15 cellular contexts compared by ENCODE assay signal in genomic region chr5:142529626-142530278, GRCh38.
A peak's percentile ranks its signal among the peaks of the same experiment; 100 is the strongest.
DNase-seq lines count a peak whose midpoint lies in the region; ATAC-seq, FAIRE-seq and TF ChIP-seq lines count a peak whose summit lies in the region.
"Had no signal": no experiment of that assay in that cellular context is flagged by ENCODE, and none has a peak within 500 bp of the region (broad histone marks: within the 10 kb centered on the region; RNA-seq: fewer than 3 reads in every experiment).

No MANE protein-coding gene starts in this region.

- H3K36me3 Mint-ChIP-seq in Calu3 (ENCODE audit: insufficient read depth, unreplicated experiment): peaks cover 6% of the 10 kb centered on the region
- H3K36me3 Mint-ChIP-seq in CD4-positive, alpha-beta T cell (ENCODE audit: low read depth): no peaks in the 10 kb centered on the region

- FAIRE-seq in bronchial epithelial cell (lab: Jason Lieb, UNC): peak; percentile 87

- intact Hi-C loops in Calu3 (cut with micrococcal nuclease; ENCODE audit: unreplicated experiment) (loop anchor here (5.0 kb wide), 1 partner anchor 82 kb away; no protein-coding TSS in a partner anchor), mucosa of descending colon (cut with DNase I, micrococcal nuclease) (no loop called here)
- intact Hi-C loops in CD4-positive, alpha-beta T cell (cut with DNase I, micrococcal nuclease): no loop called here

- H3K9me3 ChIP-seq in mucosa of descending colon: no peaks in the 10 kb centered on the region
- H3K9me3 ChIP-seq in CD4-positive, alpha-beta T cell (ENCODE audit: control insufficient read depth, low read length): peaks cover 2% of the 10 kb centered on the region

- no peaks in the 10 kb centered on the region for H3K4me1 ChIP-seq in mucosa of descending colon (ENCODE audit: low read depth)

- TF ChIP-seq POLR2A in GM18505 (IDR thresholded peaks at IDR 0.05; ENCODE audit: borderline replicate concordance, extremely low read depth, insufficient read depth, insufficient read length): no peak

- H3K9me3 Mint-ChIP-seq in Calu3 (ENCODE audit: low read depth, unreplicated experiment): peaks cover 5% of the 10 kb centered on the region
- peaks cover under 1% of the 10 kb centered on the region for H3K9me3 Mint-ChIP-seq in CD4-positive, alpha-beta T cell

- H3K36me3 ChIP-seq in bronchial epithelial cell (ENCODE audit: control insufficient read depth, insufficient read depth, low read length): no peaks in the 10 kb centered on the region
- no peaks in the 10 kb centered on the region for H3K36me3 ChIP-seq in mucosa of descending colon (ENCODE audit: low read depth)
- H3K36me3 ChIP-seq: BLaER1 had no signal

- CTCF ChIA-PET in Calu3 (lab: Charles Lee): interaction anchor here (0.5 kb wide), 1 partner anchor 363 kb away, joined by 4 read pairs; no protein-coding TSS in a partner anchor
- CTCF ChIA-PET in CD4-positive, alpha-beta T cell (lab: Charles Lee): no interaction called here

- H3K4me3 ChIP-seq in bronchial epithelial cell (ENCODE audit: low read depth, low read length): no peak overlapping the region
- no peak overlapping the region for H3K4me3 ChIP-seq in mucosa of descending colon
- H3K4me3 ChIP-seq: BLaER1 had no signal

- TF ChIP-seq CTCF in Calu3 (IDR thresholded peaks at IDR 0.05; ENCODE audit: unreplicated experiment): no peak
- TF ChIP-seq CTCF in bronchial epithelial cell (IDR thresholded peaks at IDR 0.05; ENCODE audit: insufficient read depth, low read length, severe bottlenecking): no peak
- no peak for TF ChIP-seq CTCF in mucosa of descending colon (IDR thresholded peaks at IDR 0.05)
- TF ChIP-seq CTCF in CD4-positive, alpha-beta T cell (IDR thresholded peaks at IDR 0.05): no peak

- H3K27ac ChIP-seq in CD4-positive, alpha-beta T cell (ENCODE audit: low read depth, low read length): no peak overlapping the region
- H3K27ac ChIP-seq: BLaER1 had no signal

- DNase-seq in Calu3 (peak; percentile 48), M059J (ENCODE audit: low read depth) (peak; percentile 87), bronchial epithelial cell (ENCODE audit: low read depth) (peak; percentile 99), mucosa of descending colon (no peak), DMS 273 (lab: John Stamatoyannopoulos, UW; ENCODE audit: unreplicated experiment) (no peak)
- no peak for DNase-seq in stimulated activated CD4-positive, alpha-beta T cell treated with anti-CD3 and anti-CD28 coated beads, Interleukin-15, amount 100 ng/mL, for 24 hours
- no peak for DNase-seq in CD4-positive, alpha-beta T cell
- DNase-seq: activated CD4-positive, alpha-beta T cell treated with anti-CD3 and anti-CD28 coated beads, Interleukin-2, amount 50 U/mL, for 4 hours; activated effector memory CD4-positive, alpha-beta T cell treated with anti-CD3 and anti-CD28 coated beads, Interleukin-2, amount 50 U/mL, for 16 hours; Karpas-422; retina; stimulated activated CD4-positive, alpha-beta T cell treated with anti-CD3 and anti-CD28 coated beads, Interleukin-4, amount 100 ng/mL, for 24 hours; stimulated activated naive CD4-positive, alpha-beta T cell treated with Interleukin-2 at 50 U/mL for 16 hours had no signal

- peak overlapping the region; percentile 1 for H3K4me3 Mint-ChIP-seq in Calu3 (ENCODE audit: low read depth, unreplicated experiment)
- H3K4me3 Mint-ChIP-seq in CD4-positive, alpha-beta T cell: no peak overlapping the region

- peak overlapping the region; percentile 46 for H3K27ac Mint-ChIP-seq in Calu3 (ENCODE audit: unreplicated experiment)
- no peak overlapping the region for H3K27ac Mint-ChIP-seq in CD4-positive, alpha-beta T cell

- H3K4me1 Mint-ChIP-seq in Calu3 (ENCODE audit: low read depth, unreplicated experiment): peaks cover 35% of the 10 kb centered on the region
- H3K4me1 Mint-ChIP-seq in CD4-positive, alpha-beta T cell (ENCODE audit: low read depth): no peaks in the 10 kb centered on the region

- H3K27me3 Mint-ChIP-seq in Calu3 (ENCODE audit: unreplicated experiment): no peaks in the 10 kb centered on the region
- no peaks in the 10 kb centered on the region for H3K27me3 Mint-ChIP-seq in CD4-positive, alpha-beta T cell

- ATAC-seq in mucosa of descending colon (peak; percentile 14), GM18505 (IDR thresholded peaks at IDR 0.05; ENCODE audit: unreplicated experiment) (no peak)
- ATAC-seq in CD4-positive, alpha-beta T cell (ENCODE audit: poor library complexity): no peak

- no TSS peak for BruUV-seq in Calu3 (replicated peaks; lab: Mats Ljungman, UMichigan)

- POLR2A ChIA-PET in CD4-positive, alpha-beta T cell (lab: Charles Lee): no interaction called here

- H3K27me3 ChIP-seq in bronchial epithelial cell (ENCODE audit: control insufficient read depth, insufficient read depth, low read length): no peaks in the 10 kb centered on the region
- H3K27me3 ChIP-seq in CD4-positive, alpha-beta T cell (ENCODE audit: control insufficient read depth, insufficient read depth, low read length): no peaks in the 10 kb centered on the region
- H3K27me3 ChIP-seq: BLaER1 had no signal

Comparison
In these comparisons a context has a peak if more than half of its experiments do, and no peak if none do; other contexts are left out.
1. DNase-seq: peak in Calu3 (single experiment), M059J (single experiment) and bronchial epithelial cell (single experiment); none in mucosa of descending colon (0 of 3), DMS 273 (single experiment), stimulated activated CD4-positive, alpha-beta T cell treated with anti-CD3 and anti-CD28 coated beads, Interleukin-15, amount 100 ng/mL, for 24 hours (single experiment) and CD4-positive, alpha-beta T cell (0 of 10).